21 cellular contexts compared by ENCODE assay signal in genomic region chr4:125045311-125045710, GRCh38.
"Had no signal": no experiment of that assay in that cellular context is flagged by ENCODE, and none has a peak within 500 bp of the region (broad histone marks: within the 10 kb centered on the region; RNA-seq: fewer than 3 reads in every experiment).

No MANE protein-coding gene starts in this region.

- H3K27ac Mint-ChIP-seq: dendritic cell treated with granulocyte-macrophage colony-stimulating factor and Interleukin-4, amounts not matched to agents 40 ng/mL and 50 ng/mL, for 4 days; naive B cell; nephron progenitor cell; stimulated activated effector memory CD8-positive, alpha-beta T cell treated with anti-CD3 and anti-CD28 coated beads, Interleukin-12 subunit alpha, Interleukin-12 subunit beta, amount 100 ng/mL, for 72 hours; type B pancreatic cell had no signal

- H3K4me1 Mint-ChIP-seq: naive B cell; stimulated activated effector memory CD8-positive, alpha-beta T cell treated with anti-CD3 and anti-CD28 coated beads, Interleukin-12 subunit alpha, Interleukin-12 subunit beta, amount 100 ng/mL, for 72 hours had no signal

- H3K27ac ChIP-seq: gastrocnemius medialis, psoas muscle, right lobe of liver, suprapubic skin, thyroid gland had no signal

- FAIRE-seq: colon, keratinocyte, urothelium cell line had no signal

- H3K4me3 Mint-ChIP-seq: dendritic cell treated with granulocyte-macrophage colony-stimulating factor and Interleukin-4, amounts not matched to agents 40 ng/mL and 50 ng/mL, for 4 days; naive B cell; nephron progenitor cell; stimulated activated effector memory CD8-positive, alpha-beta T cell treated with anti-CD3 and anti-CD28 coated beads, Interleukin-12 subunit alpha, Interleukin-12 subunit beta, amount 100 ng/mL, for 72 hours had no signal

- H3K4me1 ChIP-seq: gastrocnemius medialis, psoas muscle, right lobe of liver, thyroid gland had no signal

- H3K4me3 ChIP-seq: gastrocnemius medialis, lung, psoas muscle, right lobe of liver, suprapubic skin, thyroid gland had no signal

- H3K36me3 ChIP-seq: gastrocnemius medialis, right lobe of liver, suprapubic skin, thyroid gland had no signal

- H3K36me3 Mint-ChIP-seq: naive B cell; stimulated activated effector memory CD8-positive, alpha-beta T cell treated with anti-CD3 and anti-CD28 coated beads, Interleukin-12 subunit alpha, Interleukin-12 subunit beta, amount 100 ng/mL, for 72 hours; type B pancreatic cell had no signal

- H3K9me3 ChIP-seq: gastrocnemius medialis, psoas muscle, right lobe of liver, suprapubic skin, thyroid gland had no signal

- DNase-seq: gastrocnemius medialis; glutamatergic neuron; left ventricle myocardium superior; mesenchymal stem cell; naive B cell; nephron progenitor cell; psoas muscle; retina; right lobe of liver; stimulated activated CD4-positive, alpha-beta T cell treated with anti-CD3 and anti-CD28 coated beads, Interleukin-4, amount 100 ng/mL, for 1 hour; stimulated activated CD8-positive, alpha-beta memory T cell treated with anti-CD3 and anti-CD28 coated beads, Interleukin-4, amount 100 ng/mL, for 48 hours; stimulated activated naive CD8-positive, alpha-beta T cell treated with anti-CD3 and anti-CD28 coated beads, Interleukin-15, Interleukin-2, amounts not matched to agents 100 U/mL and 50 U/mL, for 24 hours; thyroid gland had no signal

- H3K27me3 ChIP-seq: gastrocnemius medialis, right lobe of liver, suprapubic skin, thyroid gland had no signal

- H3K27me3 Mint-ChIP-seq: dendritic cell treated with granulocyte-macrophage colony-stimulating factor and Interleukin-4, amounts not matched to agents 40 ng/mL and 50 ng/mL, for 4 days; naive B cell; type B pancreatic cell had no signal
